13 cellular contexts compared by ENCODE assay signal in the genomic region with DNA sequence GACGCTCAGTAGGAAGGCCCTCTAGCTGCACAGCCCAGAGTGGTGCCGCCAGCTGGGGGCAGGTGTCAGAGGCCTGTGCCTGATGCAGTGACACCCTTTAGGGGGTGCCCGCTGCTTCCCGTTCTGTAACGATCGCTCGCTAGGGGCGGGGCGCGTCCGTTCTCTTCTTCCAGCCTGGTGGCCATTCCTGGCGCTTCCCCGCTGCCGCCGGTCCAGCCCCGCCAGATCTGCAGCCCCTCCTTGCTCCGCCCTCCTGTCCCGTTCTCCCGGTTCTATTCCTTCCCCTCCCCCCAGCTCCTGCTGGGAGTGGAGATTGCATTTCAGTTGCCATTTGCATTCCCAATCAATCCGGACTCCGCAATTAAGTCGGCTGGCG. TPM values are rescaled to one million over a fixed set of nuclear protein-coding genes. Genes with fewer than 3 reads are reported as not detected.
A peak's percentile ranks its signal among the peaks of the same experiment; 100 is the strongest.
DNase-seq lines count a peak whose midpoint lies in the region; ATAC-seq and TF ChIP-seq lines count a peak whose summit lies in the region.
"Had no signal": no experiment of that assay in that cellular context is flagged by ENCODE, and none has a peak within 500 bp of the region (broad histone marks: within the 10 kb centered on the region; RNA-seq: fewer than 3 reads in every experiment).

No MANE protein-coding gene starts in this region.

- H3K36me3 ChIP-seq in BJ (ENCODE audit: control insufficient read depth, insufficient read depth, low read length) = peaks cover 45% of the 10 kb centered on the region
- peaks cover 31 to 54% of the 10 kb centered on the region in 2 donors for H3K36me3 ChIP-seq in ascending aorta
- H3K36me3 ChIP-seq in rectal smooth muscle tissue (ENCODE audit: control insufficient read depth, insufficient read depth, low read length) = peaks cover 28% of the 10 kb centered on the region

- no peak overlapping the region for H3K9ac ChIP-seq in rectal smooth muscle tissue (ENCODE audit: low read length)

- 9% methylated on average over 23 of the region's 23 CpGs for WGBS in right cardiac atrium

- H3K4me1 ChIP-seq in ascending aorta (peaks cover 3 to 5% of the 10 kb centered on the region in 2 donors), right cardiac atrium (ENCODE audit: control insufficient read depth, insufficient read depth, low read length) (no peaks in the 10 kb centered on the region), rectal smooth muscle tissue (ENCODE audit: control insufficient read depth, insufficient read depth, low read length) (no peaks in the 10 kb centered on the region)

- TF ChIP-seq CTCF in BJ (IDR thresholded peaks at IDR 0.05; ENCODE audit: insufficient read depth, low read depth, low read length) (peak; percentile 13; the same call in 1 of the 2 replicates), ascending aorta (IDR thresholded peaks at IDR 0.05) (no peak)

- ATAC-seq in right cardiac atrium = peak; percentile 46 to 49
- no peak for ATAC-seq in HG03025 (IDR thresholded peaks at IDR 0.05; ENCODE audit: low FRiP score, unreplicated experiment)

- no peaks in the 10 kb centered on the region for H3K27me3 ChIP-seq in BJ (ENCODE audit: control insufficient read depth, insufficient read depth, low read length)
- no peaks in the 10 kb centered on the region for H3K27me3 ChIP-seq in ascending aorta
- H3K27me3 ChIP-seq in right cardiac atrium (ENCODE audit: control insufficient read depth, insufficient read depth) = no peaks in the 10 kb centered on the region
- H3K27me3 ChIP-seq in rectal smooth muscle tissue (ENCODE audit: control insufficient read depth, insufficient read depth, low read length) = no peaks in the 10 kb centered on the region
- H3K27me3 ChIP-seq: body of pancreas, Peyer's patch had no signal

- no peak overlapping the region for H3K27ac ChIP-seq in ascending aorta
- H3K27ac ChIP-seq in right cardiac atrium (ENCODE audit: low read length) = no peak overlapping the region
- no peak overlapping the region for H3K27ac ChIP-seq in rectal smooth muscle tissue (ENCODE audit: low read depth, low read length)

- no peaks in the 10 kb centered on the region for H3K9me3 ChIP-seq in ascending aorta
- H3K9me3 ChIP-seq in right cardiac atrium (ENCODE audit: control insufficient read depth, low read length) = no peaks in the 10 kb centered on the region
- H3K9me3 ChIP-seq: body of pancreas, Peyer's patch had no signal

- H3K4me3 ChIP-seq in BJ (ENCODE audit: low read depth, low read length) = peak overlapping the region; percentile 26
- H3K4me3 ChIP-seq in ascending aorta = peak overlapping the region; percentile 43 to 68
- peak overlapping the region; percentile 47 for H3K4me3 ChIP-seq in right cardiac atrium (ENCODE audit: low read length)
- H3K4me3 ChIP-seq in rectal smooth muscle tissue (ENCODE audit: low read length) = peak overlapping the region; percentile 19
- H3K4me3 ChIP-seq: body of pancreas had no signal

- CTCF ChIA-PET in BJ (lab: Yijun Ruan, JAX) = interaction anchor here (1.9 to 4.4 kb wide), 4 partner anchors 10 to 115 kb away, joined by 8 to 36 read pairs (median 13); no protein-coding TSS in a partner anchor

- intact Hi-C loops in ascending aorta (cut with DNase I) = loop anchor here (2.0 kb wide), 1 partner anchor 177 kb away; no protein-coding TSS in a partner anchor
- intact Hi-C loops in right cardiac atrium (cut with DNase I) = loop anchor here in 3 of 4 donors (2.0 to 10.0 kb wide), 3 partner anchors 47 to 179 kb away; no protein-coding TSS in a partner anchor

- POLR2A ChIA-PET in BJ (lab: Charles Lee) = no interaction called here

- DNase-seq in BJ (ENCODE audit: low read depth) (no peak), ascending aorta (ENCODE audit: low spot score in 2 of 2) (no peak), right cardiac atrium (peak; percentile 61 to 86 (median 82)), SW480 (ENCODE audit: low spot score) (no peak)
- no peak for DNase-seq in effector CD4-positive, alpha-beta T cell
- no peak for DNase-seq in activated CD4-positive, alpha-beta T cell treated with anti-CD3 and anti-CD28 coated beads for 4 hours
- DNase-seq: activated CD4-positive, alpha-beta T cell treated with anti-CD3 and anti-CD28 coated beads, Interleukin-2, amount 50 U/mL, for 1 hour; stimulated activated CD4-positive, alpha-beta T cell treated with anti-CD3 and anti-CD28 coated beads, Interleukin-1b, Interleukin-23, amount 100 ng/mL, for 48 hours had no signal

RNA-seq across cellular contexts. Expression of gene AGAP3, which starts 39.2 kb away (rescaled TPM):
- polyA plus RNA-seq in BJ (2011; rRNA removed) (43.9 and 52.1 TPM in 2 replicates), right cardiac atrium (61.4 TPM)
- polyA minus RNA-seq in BJ (2011; rRNA and poly(A)+ RNA removed) = 47.5 and 61.8 TPM in 2 replicates
- total RNA-seq in ascending aorta (82.6 TPM), right cardiac atrium (10 to 100 TPM; 58.3 to 78.8 (median 67.6) TPM)

RNA-seq across cellular contexts. Expression of gene GBX1, which starts 42.0 kb away (rescaled TPM):
- polyA plus RNA-seq in BJ (2011; rRNA removed) (not detected in 2 replicates), right cardiac atrium (0.14 TPM)
- not detected in 2 replicates for polyA minus RNA-seq in BJ (2011; rRNA and poly(A)+ RNA removed)
- total RNA-seq in ascending aorta (not detected), right cardiac atrium (1 to 10 TPM in 1 of 4 donors, under 1 TPM in 1, not detected in 2; 0.40 to 1.0 TPM)
- total RNA-seq: body of pancreas, liver, Peyer's patch had no signal
- polyA plus RNA-seq: liver had no signal

RNA-seq across cellular contexts. Expression of gene TMUB1, which starts 42.2 kb away (rescaled TPM):
- polyA plus RNA-seq in BJ (2011; rRNA removed) (13.6 and 27.8 TPM in 2 replicates), right cardiac atrium (55.2 TPM)
- polyA minus RNA-seq in BJ (2011; rRNA and poly(A)+ RNA removed) = 4.6 and 5.9 TPM in 2 replicates
- total RNA-seq in ascending aorta (143 TPM), right cardiac atrium (10 to 100 TPM; 28.5 to 36.5 (median 35.8) TPM)

RNA-seq across cellular contexts. Expression of gene FASTK, which starts 44.8 kb away (rescaled TPM):
- 49.3 and 89.9 TPM in 2 replicates for polyA plus RNA-seq in BJ (2011; rRNA removed)
- polyA minus RNA-seq in BJ (2011; rRNA and poly(A)+ RNA removed) = 53.0 and 72.2 TPM in 2 replicates
- total RNA-seq in ascending aorta = 121 TPM
- 10 to 100 TPM; 64.1 to 82.0 (median 68.9) TPM for total RNA-seq in right cardiac atrium
- 133 TPM for polyA plus RNA-seq in right cardiac atrium

Comparison
In these comparisons a context has a peak if more than half of its experiments do, and no peak if none do; other contexts are left out.
1. DNase-seq: peak in right cardiac atrium (3 of 3); none in BJ (single experiment), ascending aorta (0 of 2), effector CD4-positive, alpha-beta T cell (single experiment), activated CD4-positive, alpha-beta T cell treated with anti-CD3 and anti-CD28 coated beads for 4 hours (0 of 2) and SW480 (single experiment).
2. Peak in every context shown above with its lines, with median percentiles within 50 percentile points of each other: H3K4me3 ChIP-seq.